Comparison of ENCODE assay signal across 2 cellular contexts in the genomic region with DNA sequence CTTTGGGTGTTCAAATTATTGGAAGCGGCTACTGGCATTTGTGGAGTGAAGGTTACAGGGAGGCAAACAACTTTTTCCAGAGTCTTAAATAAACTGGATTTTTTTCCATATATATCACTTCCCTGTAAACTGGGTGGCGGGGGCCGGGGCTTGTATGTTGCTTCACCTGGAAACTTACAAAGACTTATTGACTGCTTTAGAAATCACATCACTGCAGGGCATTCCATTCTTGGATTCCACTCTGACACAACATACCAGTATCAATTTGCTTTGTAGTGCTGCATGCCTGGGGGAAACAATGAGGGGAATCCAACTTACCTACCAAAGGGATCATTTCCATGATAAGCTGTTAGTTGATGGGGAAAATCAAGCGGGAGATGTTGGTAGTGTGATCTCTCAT.
TF ChIP-seq lines count a peak whose summit lies in the region.

No MANE protein-coding gene starts in this region.

TF ChIP-seq in SK-N-SH treated with all-trans-retinoic acid at 6 μM for 48 hours, 23 proteins besides CTCF, POLR2A, EP300 and RAD21 (continued from another document):
- TF ChIP-seq, protein P1, sequence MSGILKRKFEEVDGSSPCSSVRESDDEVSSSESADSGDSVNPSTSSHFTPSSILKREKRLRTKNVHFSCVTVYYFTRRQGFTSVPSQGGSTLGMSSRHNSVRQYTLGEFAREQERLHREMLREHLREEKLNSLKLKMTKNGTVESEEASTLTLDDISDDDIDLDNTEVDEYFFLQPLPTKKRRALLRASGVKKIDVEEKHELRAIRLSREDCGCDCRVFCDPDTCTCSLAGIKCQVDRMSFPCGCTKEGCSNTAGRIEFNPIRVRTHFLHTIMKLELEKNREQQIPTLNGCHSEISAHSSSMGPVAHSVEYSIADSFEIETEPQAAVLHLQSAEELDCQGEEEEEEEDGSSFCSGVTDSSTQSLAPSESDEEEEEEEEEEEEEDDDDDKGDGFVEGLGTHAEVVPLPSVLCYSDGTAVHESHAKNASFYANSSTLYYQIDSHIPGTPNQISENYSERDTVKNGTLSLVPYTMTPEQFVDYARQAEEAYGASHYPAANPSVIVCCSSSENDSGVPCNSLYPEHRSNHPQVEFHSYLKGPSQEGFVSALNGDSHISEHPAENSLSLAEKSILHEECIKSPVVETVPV (CRISPR knock-in tag; IDR thresholded peaks at IDR 0.05) = no peak
- no peak for TF ChIP-seq SNAI2 (CRISPR knock-in tag; IDR thresholded peaks at IDR 0.05)
- TF ChIP-seq ZC3H10 (CRISPR knock-in tag; IDR thresholded peaks at IDR 0.05) = no peak
- no peak for TF ChIP-seq ZFP30 (CRISPR knock-in tag; IDR thresholded peaks at IDR 0.05)
TF ChIP-seq in SK-N-SH treated with all-trans-retinoic acid at 6 μM for 48 hours: peak in this region for 0.

TF ChIP-seq in SK-N-SH, 30 proteins besides CTCF, POLR2A, EP300 and RAD21 (continued from another document):
- TF ChIP-seq NRF1 (IDR thresholded peaks at IDR 0.05; ENCODE audit: low read depth, low read length) (no peak), TEAD4 (IDR thresholded peaks at IDR 0.05; ENCODE audit: borderline replicate concordance, insufficient read depth) (no peak), FOXM1 (IDR thresholded peaks at IDR 0.05; ENCODE audit: low read depth) (no peak), MEF2A (IDR thresholded peaks at IDR 0.05; ENCODE audit: borderline replicate concordance, low read depth) (no peak), MXI1 (IDR thresholded peaks at IDR 0.05; ENCODE audit: low read depth, low read length) (no peak), GABPA (IDR thresholded peaks at IDR 0.05; ENCODE audit: low read depth) (no peak), RFX5 (IDR thresholded peaks at IDR 0.05; ENCODE audit: low read length) (no peak), TAF1 (IDR thresholded peaks at IDR 0.05; ENCODE audit: borderline replicate concordance, low read depth, low read length) (no peak), SMC3 (IDR thresholded peaks at IDR 0.05; ENCODE audit: low read depth, low read length) (no peak)
- TF ChIP-seq, protein P2, sequence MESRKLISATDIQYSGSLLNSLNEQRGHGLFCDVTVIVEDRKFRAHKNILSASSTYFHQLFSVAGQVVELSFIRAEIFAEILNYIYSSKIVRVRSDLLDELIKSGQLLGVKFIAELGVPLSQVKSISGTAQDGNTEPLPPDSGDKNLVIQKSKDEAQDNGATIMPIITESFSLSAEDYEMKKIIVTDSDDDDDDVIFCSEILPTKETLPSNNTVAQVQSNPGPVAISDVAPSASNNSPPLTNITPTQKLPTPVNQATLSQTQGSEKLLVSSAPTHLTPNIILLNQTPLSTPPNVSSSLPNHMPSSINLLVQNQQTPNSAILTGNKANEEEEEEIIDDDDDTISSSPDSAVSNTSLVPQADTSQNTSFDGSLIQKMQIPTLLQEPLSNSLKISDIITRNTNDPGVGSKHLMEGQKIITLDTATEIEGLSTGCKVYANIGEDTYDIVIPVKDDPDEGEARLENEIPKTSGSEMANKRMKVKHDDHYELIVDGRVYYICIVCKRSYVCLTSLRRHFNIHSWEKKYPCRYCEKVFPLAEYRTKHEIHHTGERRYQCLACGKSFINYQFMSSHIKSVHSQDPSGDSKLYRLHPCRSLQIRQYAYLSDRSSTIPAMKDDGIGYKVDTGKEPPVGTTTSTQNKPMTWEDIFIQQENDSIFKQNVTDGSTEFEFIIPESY (IDR thresholded peaks at IDR 0.05; ENCODE audit: borderline replicate concordance, low read depth) = no peak
- TF ChIP-seq, protein P3, sequence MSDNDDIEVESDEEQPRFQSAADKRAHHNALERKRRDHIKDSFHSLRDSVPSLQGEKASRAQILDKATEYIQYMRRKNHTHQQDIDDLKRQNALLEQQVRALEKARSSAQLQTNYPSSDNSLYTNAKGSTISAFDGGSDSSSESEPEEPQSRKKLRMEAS (IDR thresholded peaks at IDR 0.05; ENCODE audit: low read depth) = no peak
